ENCODE assay signal across 7 cellular contexts in the genomic region with DNA sequence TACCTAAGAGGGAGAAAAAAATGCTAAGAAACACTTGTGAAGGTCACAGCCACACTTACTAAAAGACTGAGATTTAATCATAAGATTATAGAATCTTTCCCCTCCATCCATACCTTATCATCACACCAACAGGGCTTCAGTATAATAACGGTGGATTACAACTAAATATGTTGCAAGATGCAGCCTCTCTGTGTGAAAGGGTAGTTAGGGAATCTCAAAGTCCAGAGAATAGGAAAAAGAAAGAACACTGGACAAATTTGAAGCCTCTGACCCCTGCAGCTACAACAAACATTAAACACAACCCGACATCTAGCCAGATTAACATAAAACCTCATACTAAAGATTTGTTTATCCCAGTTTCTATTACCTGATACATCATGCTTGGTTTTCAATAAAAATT.
"Had no signal": no experiment of that assay in that cellular context is flagged by ENCODE, and none has a peak within 500 bp of the region (broad histone marks: within the 10 kb centered on the region; RNA-seq: fewer than 3 reads in every experiment).

No MANE protein-coding gene starts in this region.

- H3K4me3 ChIP-seq: GM12878 had no signal

- FAIRE-seq: G401.6, GM12878, GM12891, GM12892, GM18507 had no signal

- DNase-seq: GDM1, GF-D8 had no signal
